Comparison of ENCODE assay signal across 8 cellular contexts in genomic region chr2:190069936-190070696, GRCh38. TPM values are rescaled to one million over a fixed set of nuclear protein-coding genes. Genes with fewer than 3 reads are reported as not detected.
DNase-seq lines count a peak whose midpoint lies in the region; ATAC-seq and TF ChIP-seq lines count a peak whose summit lies in the region.

No MANE protein-coding gene starts in this region.

- no peak for DNase-seq in activated naive CD8-positive, alpha-beta T cell treated with anti-CD3 and anti-CD28 coated beads, Interleukin-2, amount 10 ng/mL, durations not matched to agents 7 days and 5 days
- no peak for DNase-seq in activated naive CD8-positive, alpha-beta T cell treated with anti-CD3 and anti-CD28 coated beads for 36 hours
- peak; percentile 4 for DNase-seq in NCI-H2196 treated with DMSO at 0.1 percent for 48 hours (lab: John Stamatoyannopoulos, UW; ENCODE audit: unreplicated experiment)
- DNase-seq in activated CD4-positive, alpha-beta T cell treated with anti-CD3 and anti-CD28 coated beads, Interleukin-2, amount 10 ng/mL, durations not matched to agents 7 days and 5 days = peak; percentile 46
- no peak for DNase-seq in right atrium auricular region (ENCODE audit: low spot score)
- no peak for DNase-seq in stimulated activated naive CD8-positive, alpha-beta T cell treated with anti-CD3 and anti-CD28 coated beads, Interleukin-15, amount 100 ng/mL, for 72 hours
- DNase-seq in stimulated activated CD8-positive, alpha-beta memory T cell treated with anti-CD3 and anti-CD28 coated beads, Interleukin-4, amount 100 ng/mL, for 48 hours = no peak

- H3K4me1 Mint-ChIP-seq in activated naive CD8-positive, alpha-beta T cell treated with anti-CD3 and anti-CD28 coated beads, Interleukin-2, amount 10 ng/mL, durations not matched to agents 7 days and 5 days = peaks cover 1% of the 10 kb centered on the region
- no peaks in the 10 kb centered on the region for H3K4me1 Mint-ChIP-seq in activated naive CD8-positive, alpha-beta T cell treated with anti-CD3 and anti-CD28 coated beads for 36 hours
- H3K4me1 Mint-ChIP-seq in activated CD4-positive, alpha-beta T cell treated with anti-CD3 and anti-CD28 coated beads, Interleukin-2, amount 10 ng/mL, durations not matched to agents 7 days and 5 days = no peaks in the 10 kb centered on the region
- H3K4me1 Mint-ChIP-seq in stimulated activated naive CD8-positive, alpha-beta T cell treated with anti-CD3 and anti-CD28 coated beads, Interleukin-15, amount 100 ng/mL, for 72 hours = no peaks in the 10 kb centered on the region

- no peak overlapping the region for H3K27ac Mint-ChIP-seq in activated naive CD8-positive, alpha-beta T cell treated with anti-CD3 and anti-CD28 coated beads, Interleukin-2, amount 10 ng/mL, durations not matched to agents 7 days and 5 days
- H3K27ac Mint-ChIP-seq in activated naive CD8-positive, alpha-beta T cell treated with anti-CD3 and anti-CD28 coated beads for 36 hours = no peak overlapping the region
- H3K27ac Mint-ChIP-seq in activated CD4-positive, alpha-beta T cell treated with anti-CD3 and anti-CD28 coated beads, Interleukin-2, amount 10 ng/mL, durations not matched to agents 7 days and 5 days = no peak overlapping the region
- H3K27ac Mint-ChIP-seq in stimulated activated naive CD8-positive, alpha-beta T cell treated with anti-CD3 and anti-CD28 coated beads, Interleukin-15, amount 100 ng/mL, for 72 hours = no peak overlapping the region

- peak; percentile 26 for ATAC-seq in activated naive CD8-positive, alpha-beta T cell treated with anti-CD3 and anti-CD28 coated beads, Interleukin-2, amount 10 ng/mL, durations not matched to agents 7 days and 5 days (ENCODE audit: low read depth)
- ATAC-seq in HG02885 (IDR thresholded peaks at IDR 0.05; ENCODE audit: poor library complexity, unreplicated experiment) = peak; percentile 72
- peak; percentile 31 for ATAC-seq in stimulated activated naive CD8-positive, alpha-beta T cell treated with anti-CD3 and anti-CD28 coated beads, Interleukin-15, amount 100 ng/mL, for 72 hours

- H3K27me3 ChIP-seq in right atrium auricular region = no peaks in the 10 kb centered on the region

- H3K4me1 ChIP-seq in right atrium auricular region = no peaks in the 10 kb centered on the region

- POLR2A ChIA-PET in activated naive CD8-positive, alpha-beta T cell treated with anti-CD3 and anti-CD28 coated beads, Interleukin-2, amount 10 ng/mL, durations not matched to agents 7 days and 5 days (lab: Charles Lee) = no interaction called here
- POLR2A ChIA-PET in activated CD4-positive, alpha-beta T cell treated with anti-CD3 and anti-CD28 coated beads, Interleukin-2, amount 10 ng/mL, durations not matched to agents 7 days and 5 days (lab: Charles Lee) = no interaction called here

- peaks cover 0 to 2% of the 10 kb centered on the region in 2 donors for H3K9me3 ChIP-seq in right atrium auricular region

- TF ChIP-seq CTCF in right atrium auricular region (IDR thresholded peaks at IDR 0.05) = peak; percentile 20 to 63

- CTCF ChIA-PET in activated CD4-positive, alpha-beta T cell treated with anti-CD3 and anti-CD28 coated beads, Interleukin-2, amount 10 ng/mL, durations not matched to agents 7 days and 5 days (lab: Charles Lee) = interaction anchor here (0.5 to 0.6 kb wide), 2 partner anchors 126 to 278 kb away, joined by 3 read pairs; no protein-coding TSS in a partner anchor

- no peaks in the 10 kb centered on the region for H3K36me3 Mint-ChIP-seq in activated naive CD8-positive, alpha-beta T cell treated with anti-CD3 and anti-CD28 coated beads, Interleukin-2, amount 10 ng/mL, durations not matched to agents 7 days and 5 days
- no peaks in the 10 kb centered on the region for H3K36me3 Mint-ChIP-seq in activated naive CD8-positive, alpha-beta T cell treated with anti-CD3 and anti-CD28 coated beads for 36 hours
- no peaks in the 10 kb centered on the region for H3K36me3 Mint-ChIP-seq in activated CD4-positive, alpha-beta T cell treated with anti-CD3 and anti-CD28 coated beads, Interleukin-2, amount 10 ng/mL, durations not matched to agents 7 days and 5 days (ENCODE audit: low read depth)

- H3K4me3 ChIP-seq in right atrium auricular region = no peak overlapping the region

- no peaks in the 10 kb centered on the region for H3K36me3 ChIP-seq in right atrium auricular region

- H3K27ac ChIP-seq in right atrium auricular region = no peak overlapping the region

- peaks cover 2% of the 10 kb centered on the region for H3K27me3 Mint-ChIP-seq in activated naive CD8-positive, alpha-beta T cell treated with anti-CD3 and anti-CD28 coated beads, Interleukin-2, amount 10 ng/mL, durations not matched to agents 7 days and 5 days
- no peaks in the 10 kb centered on the region for H3K27me3 Mint-ChIP-seq in activated naive CD8-positive, alpha-beta T cell treated with anti-CD3 and anti-CD28 coated beads for 36 hours
- H3K27me3 Mint-ChIP-seq in activated CD4-positive, alpha-beta T cell treated with anti-CD3 and anti-CD28 coated beads, Interleukin-2, amount 10 ng/mL, durations not matched to agents 7 days and 5 days = peaks cover 3% of the 10 kb centered on the region
- H3K27me3 Mint-ChIP-seq in stimulated activated naive CD8-positive, alpha-beta T cell treated with anti-CD3 and anti-CD28 coated beads, Interleukin-15, amount 100 ng/mL, for 72 hours = no peaks in the 10 kb centered on the region

- no peak overlapping the region for H3K4me3 Mint-ChIP-seq in activated naive CD8-positive, alpha-beta T cell treated with anti-CD3 and anti-CD28 coated beads, Interleukin-2, amount 10 ng/mL, durations not matched to agents 7 days and 5 days
- H3K4me3 Mint-ChIP-seq in activated naive CD8-positive, alpha-beta T cell treated with anti-CD3 and anti-CD28 coated beads for 36 hours = no peak overlapping the region
- H3K4me3 Mint-ChIP-seq in activated CD4-positive, alpha-beta T cell treated with anti-CD3 and anti-CD28 coated beads, Interleukin-2, amount 10 ng/mL, durations not matched to agents 7 days and 5 days = no peak overlapping the region
- no peak overlapping the region for H3K4me3 Mint-ChIP-seq in stimulated activated naive CD8-positive, alpha-beta T cell treated with anti-CD3 and anti-CD28 coated beads, Interleukin-15, amount 100 ng/mL, for 72 hours

- no peaks in the 10 kb centered on the region for H3K9me3 Mint-ChIP-seq in activated naive CD8-positive, alpha-beta T cell treated with anti-CD3 and anti-CD28 coated beads, Interleukin-2, amount 10 ng/mL, durations not matched to agents 7 days and 5 days
- peaks cover under 1% of the 10 kb centered on the region for H3K9me3 Mint-ChIP-seq in activated naive CD8-positive, alpha-beta T cell treated with anti-CD3 and anti-CD28 coated beads for 36 hours
- no peaks in the 10 kb centered on the region for H3K9me3 Mint-ChIP-seq in activated CD4-positive, alpha-beta T cell treated with anti-CD3 and anti-CD28 coated beads, Interleukin-2, amount 10 ng/mL, durations not matched to agents 7 days and 5 days
- no peaks in the 10 kb centered on the region for H3K9me3 Mint-ChIP-seq in stimulated activated naive CD8-positive, alpha-beta T cell treated with anti-CD3 and anti-CD28 coated beads, Interleukin-15, amount 100 ng/mL, for 72 hours

RNA-seq across cellular contexts. Expression of gene MSTN, which starts 7.6 kb away (rescaled TPM):
- total RNA-seq in activated naive CD8-positive, alpha-beta T cell treated with anti-CD3 and anti-CD28 coated beads, Interleukin-2, amount 10 ng/mL, durations not matched to agents 7 days and 5 days = not detected
- not detected for total RNA-seq in activated naive CD8-positive, alpha-beta T cell treated with anti-CD3 and anti-CD28 coated beads for 36 hours
- not detected for total RNA-seq in activated CD4-positive, alpha-beta T cell treated with anti-CD3 and anti-CD28 coated beads, Interleukin-2, amount 10 ng/mL, durations not matched to agents 7 days and 5 days
- under 1 TPM; 0.12 to 0.19 TPM for total RNA-seq in right atrium auricular region

Comparison
In these comparisons a context has a peak if more than half of its experiments do, and no peak if none do; other contexts are left out.
1. DNase-seq: peak in NCI-H2196 treated with DMSO at 0.1 percent for 48 hours (single experiment) and activated CD4-positive, alpha-beta T cell treated with anti-CD3 and anti-CD28 coated beads, Interleukin-2, amount 10 ng/mL, durations not matched to agents 7 days and 5 days (single experiment); none in activated naive CD8-positive, alpha-beta T cell treated with anti-CD3 and anti-CD28 coated beads, Interleukin-2, amount 10 ng/mL, durations not matched to agents 7 days and 5 days (single experiment), activated naive CD8-positive, alpha-beta T cell treated with anti-CD3 and anti-CD28 coated beads for 36 hours (single experiment), right atrium auricular region (single experiment), stimulated activated naive CD8-positive, alpha-beta T cell treated with anti-CD3 and anti-CD28 coated beads, Interleukin-15, amount 100 ng/mL, for 72 hours (0 of 2) and stimulated activated CD8-positive, alpha-beta memory T cell treated with anti-CD3 and anti-CD28 coated beads, Interleukin-4, amount 100 ng/mL, for 48 hours (single experiment).
2. Peak in every context shown above with its lines, with median percentiles within 50 percentile points of each other: ATAC-seq.